ENCODE assay signal across 8 cellular contexts in genomic region chr7:1159933-1160664, GRCh38. TPM values are rescaled to one million over a fixed set of nuclear protein-coding genes. Genes with fewer than 3 reads are reported as not detected.
DNase-seq lines count a peak whose midpoint lies in the region; ATAC-seq and TF ChIP-seq lines count a peak whose summit lies in the region.

Gene ZFAND2A, minus strand, starts transcription at chr7:1160196. Its CDS starts 1,984 bp downstream, at chr7:1158212.

- DNase-seq in DMS53 (lab: John Stamatoyannopoulos, UW) (peak; percentile 98), KBM-7 (peak; percentile 98), PC-9 (peak; percentile 94 to 100), epithelial cell of proximal tubule (ENCODE audit: low read depth) (peak; percentile 55)
- peak; percentile 98 for DNase-seq in activated T-cell treated with anti-CD3 and anti-CD28 coated beads, Interleukin-2, amount 50 U/mL, for 1 hour
- DNase-seq in stimulated activated CD8-positive, alpha-beta memory T cell treated with anti-CD3 and anti-CD28 coated beads, Interleukin-4, amount 100 ng/mL, for 4 hours (ENCODE audit: low read depth in 2 of 2, low spot score in 1 of 2) = peak; percentile 97 to 98

- H3K4me2 ChIP-seq in PC-9 = peak within 1 kb of the TSS; percentile 98

- H3K27me3 ChIP-seq in PC-9 (ENCODE audit: insufficient read depth, low read depth) (no peaks in the 10 kb centered on the region), mucosa of rectum (ENCODE audit: control insufficient read depth in 2 of 2, insufficient read depth in 2 of 2, low read length in 2 of 2) (no peaks in the 10 kb centered on the region)

- H3K36me3 ChIP-seq in PC-9 (ENCODE audit: low read depth) (peaks cover 27% of the 10 kb centered on the region), mucosa of rectum (ENCODE audit: control insufficient read depth in 2 of 2, insufficient read depth in 2 of 2, low read length in 2 of 2) (peaks cover 19 to 30% of the 10 kb centered on the region in 2 donors)

- H3K9ac ChIP-seq in mucosa of rectum (ENCODE audit: low read depth in 1 of 2, low read length in 2 of 2) = peak within 1 kb of the TSS; percentile 97 to 99

- intact Hi-C loops in PC-9 (cut with micrococcal nuclease; ENCODE audit: unreplicated experiment) = loop anchor here (5.0 kb wide), 2 partner anchors 73 to 283 kb away; partner anchors contain the start of genes GET4 and GPER1

- H2AFZ ChIP-seq in PC-9 = peak within 1 kb of the TSS; percentile 78

- no peaks in the 10 kb centered on the region for H4K20me1 ChIP-seq in PC-9 (ENCODE audit: insufficient read depth)

- TF ChIP-seq CTCF in PC-9 (conservative IDR thresholded peaks at IDR 0.05) (no peak), epithelial cell of proximal tubule (conservative IDR thresholded peaks at IDR 0.05; ENCODE audit: low read depth, low read length) (no peak)

- H3F3A ChIP-seq in PC-9 (ENCODE audit: insufficient read depth, low read depth) = peaks cover 49% of the 10 kb centered on the region

- H3K4me3 ChIP-seq in PC-9 (peak within 1 kb of the TSS; percentile 96), epithelial cell of proximal tubule (ENCODE audit: low read depth, low read length) (peak within 1 kb of the TSS; percentile 97), mucosa of rectum (ENCODE audit: low read length in 2 of 2) (peak within 1 kb of the TSS; percentile 96 to 100)

- H3K9me3 ChIP-seq in PC-9 (ENCODE audit: insufficient read depth, low read depth) (no peaks in the 10 kb centered on the region), mucosa of rectum (ENCODE audit: control insufficient read depth in 2 of 2, low read length in 2 of 2) (no peaks in the 10 kb centered on the region)

- peaks cover 52% of the 10 kb centered on the region for H3K79me2 ChIP-seq in PC-9 (ENCODE audit: low read depth)

- H3K4me1 ChIP-seq in PC-9 (replicated peaks; ENCODE audit: insufficient read depth) = peaks cover 45% of the 10 kb centered on the region
- H3K4me1 ChIP-seq in mucosa of rectum (ENCODE audit: control insufficient read depth in 2 of 2, insufficient read depth in 2 of 2, low read length in 2 of 2) = peaks cover 21 to 23% of the 10 kb centered on the region in 2 donors

- CTCF ChIA-PET in PC-9 (lab: Charles Lee) = interaction anchor here (0.6 kb wide), 1 partner anchor 1399 kb away, joined by 4 read pairs; no protein-coding TSS in a partner anchor

- no peaks in the 10 kb centered on the region for H3K9me2 ChIP-seq in PC-9 (ENCODE audit: insufficient read depth)

- in situ Hi-C loops in KBM-7 (cut with MboI; ENCODE audit: low pct_unique_long_range_greater_than_20kb, low sequenced_read_pairs) = no loop called here

- BruUV-seq in PC-9 (replicated peaks; lab: Mats Ljungman, UMichigan) = no TSS peak

- ATAC-seq in GM21717 (IDR thresholded peaks at IDR 0.05; ENCODE audit: unreplicated experiment) = peak; percentile 90

- POLR2A ChIA-PET in PC-9 (lab: Charles Lee; ENCODE audit: unreplicated experiment) = interaction anchor here (0.6 to 0.7 kb wide), 3 partner anchors 8 to 395 kb away, joined by 3 to 7 read pairs (median 4); no protein-coding TSS in a partner anchor

- peak within 1 kb of the TSS; percentile 77 for H3K27ac ChIP-seq in PC-9
- H3K27ac ChIP-seq in mucosa of rectum (ENCODE audit: low read depth in 2 of 2, low read length in 2 of 2) = peak within 1 kb of the TSS; percentile 89 to 92

RNA-seq across cellular contexts. Expression of gene ZFAND2A, which starts in this region (rescaled TPM):
- 51.2 and 65.1 TPM in 2 replicates for total RNA-seq in PC-9 (2021)
- total RNA-seq in epithelial cell of proximal tubule = 17.2 and 32.8 TPM in 2 replicates

Comparison
In these comparisons a context has a peak if more than half of its experiments do, and no peak if none do; other contexts are left out.
1. Peak in every context shown above with its lines: DNase-seq, ATAC-seq, H3K4me3 ChIP-seq and H3K27ac ChIP-seq.